Comparison of ENCODE assay signal across 1 cellular context in genomic region chr17:30942311-30943079, GRCh38.
TF ChIP-seq lines count a peak whose summit lies in the region.

No MANE protein-coding gene starts in this region.

TF ChIP-seq in HEK293T, 16 proteins besides CTCF, POLR2A, EP300 and RAD21 (continued from another document):
- no peak for TF ChIP-seq HDGF (IDR thresholded peaks at IDR 0.05; ENCODE audit: borderline replicate concordance)
